Comparison of ENCODE assay signal across 10 cellular contexts in the genomic region with DNA sequence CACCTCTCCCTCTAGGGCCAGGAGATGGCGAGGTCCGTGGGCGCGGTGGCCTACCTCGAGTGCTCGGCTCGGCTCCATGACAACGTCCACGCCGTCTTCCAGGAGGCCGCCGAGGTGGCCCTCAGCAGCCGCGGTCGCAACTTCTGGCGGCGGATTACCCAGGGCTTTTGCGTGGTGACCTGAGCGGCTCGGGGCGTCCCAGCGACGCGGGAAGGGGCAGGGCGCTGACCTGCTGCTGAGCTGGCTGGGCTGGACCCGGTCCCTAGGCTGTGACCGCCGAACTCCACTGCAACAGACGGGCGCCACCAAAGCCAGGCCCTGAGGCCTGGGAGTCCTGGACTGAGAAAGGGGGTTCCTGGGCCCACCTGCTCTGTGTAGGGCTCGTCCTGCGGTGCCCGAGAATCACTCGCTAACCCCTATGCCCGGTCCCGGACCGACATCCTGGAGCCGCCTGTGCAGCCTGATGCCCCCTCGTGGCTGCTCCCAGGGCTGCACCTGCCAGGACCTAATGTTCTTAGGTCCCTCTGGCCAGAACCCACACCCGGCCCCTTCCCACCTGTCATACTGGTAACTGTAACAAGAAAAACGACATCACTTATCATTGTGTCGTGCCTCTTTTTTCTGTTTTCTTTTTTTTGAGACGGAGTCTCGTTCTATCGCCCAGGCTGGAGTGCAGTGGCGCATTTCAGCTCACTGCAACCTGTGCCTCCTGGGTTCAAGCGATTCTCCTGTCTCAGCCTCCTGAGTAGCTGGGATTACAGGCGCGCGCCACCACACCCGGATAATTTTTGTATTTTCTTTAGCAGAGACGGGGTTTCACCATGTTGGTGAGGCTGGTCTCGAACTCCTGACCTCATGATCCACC. TPM values are rescaled to one million over a fixed set of nuclear protein-coding genes. Genes with fewer than 3 reads are reported as not detected.
DNase-seq lines count a peak whose midpoint lies in the region; ATAC-seq and TF ChIP-seq lines count a peak whose summit lies in the region.
"Had no signal": no experiment of that assay in that cellular context is flagged by ENCODE, and none has a peak within 500 bp of the region (broad histone marks: within the 10 kb centered on the region; RNA-seq: fewer than 3 reads in every experiment).

No MANE protein-coding gene starts in this region.

- H3K4me3 ChIP-seq in fibroblast of pulmonary artery (replicated peaks; ENCODE audit: low read depth, low read length): peak overlapping the region; percentile 31
- H3K4me3 ChIP-seq in neuronal stem cell (ENCODE audit: low read length in 2 of 2): peak overlapping the region; percentile 37 to 73
- H3K4me3 ChIP-seq in stomach: peak overlapping the region; percentile 31 to 42 (median 36)
- H3K4me3 ChIP-seq: BLaER1 treated with 17β-estradiol and CSF1 and Interleukin-3, amounts not matched to agents 10 nM and 100 nM; ovary had no signal

- H3K9ac ChIP-seq in neuronal stem cell (ENCODE audit: low read depth, low read length, poor library complexity): peak overlapping the region; percentile 63
- H3K9ac ChIP-seq: BLaER1 treated with 17β-estradiol and CSF1 and Interleukin-3, amounts not matched to agents 10 nM and 100 nM had no signal

- H2BK15ac ChIP-seq in neuronal stem cell (ENCODE audit: low read length): peak overlapping the region; percentile 67

- H4K8ac ChIP-seq in neuronal stem cell (ENCODE audit: low read depth, low read length): no peak overlapping the region

- peak overlapping the region; percentile 95 for H3K18ac ChIP-seq in neuronal stem cell (ENCODE audit: low read length)

- H3K4me2 ChIP-seq in neuronal stem cell (ENCODE audit: insufficient read depth, low read length, poor library complexity, severe bottlenecking): peak overlapping the region; percentile 76

- TF ChIP-seq CTCF in fibroblast of pulmonary artery (IDR thresholded peaks at IDR 0.05; ENCODE audit: low read length, missing control alignments) (peak; percentile 89), stomach (IDR thresholded peaks at IDR 0.05) (peak in 5 of 7 experiments; percentile 81 to 92 (median 87))

- H3K4me1 ChIP-seq in neuronal stem cell (ENCODE audit: control insufficient read depth in 2 of 2, insufficient read depth in 1 of 2, low read depth in 1 of 2, low read length in 2 of 2) (no peaks in the 10 kb centered on the region), stomach (peaks cover 0 to 11% (median 6%) of the 10 kb centered on the region in 4 donors)

- H3K36me3 ChIP-seq in neuronal stem cell (replicated peaks in 1 of 2; ENCODE audit: control insufficient read depth in 2 of 2, insufficient read depth in 2 of 2, low read length in 2 of 2) (no peaks in the 10 kb centered on the region), stomach (peaks cover 0 to 11% (median 0%) of the 10 kb centered on the region in 4 donors)
- H3K36me3 ChIP-seq: BLaER1 treated with 17β-estradiol and CSF1 and Interleukin-3, amounts not matched to agents 10 nM and 100 nM; ovary had no signal

- H2BK120ac ChIP-seq in neuronal stem cell (ENCODE audit: low read depth, low read length): no peak overlapping the region

- H3K14ac ChIP-seq in neuronal stem cell (ENCODE audit: low read length): peak overlapping the region; percentile 94

- H2AFZ ChIP-seq in neuronal stem cell (ENCODE audit: low read length): peak overlapping the region; percentile 98

- H2BK12ac ChIP-seq in neuronal stem cell (ENCODE audit: low read length): peak overlapping the region; percentile 94

- H3K27ac ChIP-seq in neuronal stem cell (replicated peaks; ENCODE audit: low read length) (no peak overlapping the region), stomach (no peak overlapping the region)
- H3K27ac ChIP-seq: BLaER1 treated with 17β-estradiol and CSF1 and Interleukin-3, amounts not matched to agents 10 nM and 100 nM; ovary had no signal

- TF ChIP-seq EP300 in stomach (IDR thresholded peaks at IDR 0.05): no peak

- DNase-seq in NCI-H1436 (lab: John Stamatoyannopoulos, UW) (peak; percentile 21), NCI-H1436 treated with DMSO at 0.1 percent for 48 hours (lab: John Stamatoyannopoulos, UW) (no peak), OCI-M1 (lab: John Stamatoyannopoulos, UW) (peak; percentile 79), activated T-helper 1 cell treated with Interleukin-2 at 50 U/mL for 16 hours (ENCODE audit: low read depth) (peak; percentile 52), fibroblast of pulmonary artery (ENCODE audit: low read depth) (peak; percentile 72), neuronal stem cell (ENCODE audit: low spot score) (peak; percentile 69), stomach (peak; percentile 88)

- no peaks in the 10 kb centered on the region for H3K9me3 ChIP-seq in neuronal stem cell (replicated peaks in 1 of 2; ENCODE audit: control insufficient read depth in 2 of 2, insufficient read depth in 1 of 2, low read depth in 1 of 2, low read length in 2 of 2)
- H3K9me3 ChIP-seq in stomach: no peaks in the 10 kb centered on the region
- H3K9me3 ChIP-seq: BLaER1 treated with 17β-estradiol and CSF1 and Interleukin-3, amounts not matched to agents 10 nM and 100 nM; ovary had no signal

- H3K79me1 ChIP-seq in neuronal stem cell (ENCODE audit: low read depth, low read length): no peaks in the 10 kb centered on the region

- no peak for TF ChIP-seq POLR2A in stomach (IDR thresholded peaks at IDR 0.05)

- no peak overlapping the region for H3K4ac ChIP-seq in neuronal stem cell (ENCODE audit: low read length)

- ATAC-seq in GM18909 (IDR thresholded peaks at IDR 0.05; ENCODE audit: poor library complexity, unreplicated experiment): no peak

- H2AK5ac ChIP-seq in neuronal stem cell (ENCODE audit: low read depth, low read length): peak overlapping the region; percentile 21

- peak overlapping the region; percentile 87 for H2BK5ac ChIP-seq in neuronal stem cell (ENCODE audit: low read length)

- H3K27me3 ChIP-seq in neuronal stem cell (ENCODE audit: control insufficient read depth in 3 of 3, insufficient read depth in 3 of 3, low read depth in 1 of 3, low read length in 3 of 3): peaks cover 0 to 28% (median 0%) of the 10 kb centered on the region in 3 experiments
- H3K27me3 ChIP-seq in stomach: no peaks in the 10 kb centered on the region
- H3K27me3 ChIP-seq: BLaER1 treated with 17β-estradiol and CSF1 and Interleukin-3, amounts not matched to agents 10 nM and 100 nM; ovary had no signal

- intact Hi-C loops in stomach (cut with DNase I; ENCODE audit: low total_unique reads): no loop called here

- H3K23ac ChIP-seq in neuronal stem cell (ENCODE audit: low read depth, low read length, poor library complexity): peak overlapping the region; percentile 80

- peak overlapping the region; percentile 53 for H4K91ac ChIP-seq in neuronal stem cell (ENCODE audit: low read depth, low read length, poor library complexity)

- no CpG with 5 or more reads among the region's 53 CpGs for WGBS in neuronal stem cell (ENCODE audit: extremely low coverage in 2 of 2, insufficient read length in 2 of 2, insufficient replicate concordance in 1 of 2), 2 donors
- 39 to 57% (median 52%) methylated on average over 33 to 53 of the region's 53 CpGs for WGBS in stomach, 5 donors

RNA-seq across cellular contexts. Expression of gene RHOD, which starts 15.0 kb away (rescaled TPM):
- polyA plus RNA-seq in neuronal stem cell (2013, experiment 1 of 2): 6.5 TPM
- polyA plus RNA-seq in neuronal stem cell (2013, experiment 2 of 2): 6.2 TPM
- total RNA-seq in stomach: 10 to 100 TPM in 2 of 5 donors, 1 to 10 TPM in 3; 1.2 to 41.2 (median 9.4) TPM
- 10 to 100 TPM; 34.4 to 46.8 (median 38.8) TPM for polyA plus RNA-seq in stomach

RNA-seq across cellular contexts. Expression of gene KDM2A, which starts 47.4 kb away (rescaled TPM):
- polyA plus RNA-seq in neuronal stem cell (2013, experiment 1 of 2): 25.4 TPM
- polyA plus RNA-seq in neuronal stem cell (2013, experiment 2 of 2): 26.1 TPM
- 100 to 1,000 TPM in 3 of 5 donors, 10 to 100 TPM in 2; 50.7 to 125 (median 110) TPM for total RNA-seq in stomach
- 10 to 100 TPM; 15.4 to 24.9 (median 20.0) TPM for polyA plus RNA-seq in stomach

RNA-seq across cellular contexts. Expression of gene SYT12, which starts 48.7 kb away (rescaled TPM):
- 0.33 TPM for polyA plus RNA-seq in neuronal stem cell (2013, experiment 1 of 2)
- polyA plus RNA-seq in neuronal stem cell (2013, experiment 2 of 2): 0.33 TPM
- not detected for total RNA-seq in stomach
- polyA plus RNA-seq in stomach: 1 to 10 TPM in 1 of 3 donors, under 1 TPM in 2; 0.31 to 1.1 (median 0.45) TPM
